ENCODE assay signal across 12 cellular contexts in genomic region chr1:186078245-186078644, GRCh38.
DNase-seq lines count a peak whose midpoint lies in the region; ATAC-seq lines count a peak whose summit lies in the region.
"Had no signal": no experiment of that assay in that cellular context is flagged by ENCODE, and none has a peak within 500 bp of the region (broad histone marks: within the 10 kb centered on the region; RNA-seq: fewer than 3 reads in every experiment).

No MANE protein-coding gene starts in this region.

- no peaks in the 10 kb centered on the region for H3K9me3 Mint-ChIP-seq in activated T-helper 17 cell treated with anti-CD3 and anti-CD28 coated beads, Interleukin-2, amount 50 U/mL, for 72 hours
- no peaks in the 10 kb centered on the region for H3K9me3 Mint-ChIP-seq in activated CD4-positive, alpha-beta T cell treated with anti-CD3 and anti-CD28 coated beads, Interleukin-2, amount 10 ng/mL, durations not matched to agents 24 days and 14 days
- H3K9me3 Mint-ChIP-seq: natural killer cell treated with Interleukin-12 subunit alpha and Interleukin-12 subunit beta and Interleukin-15 and Interleukin-18, amount 100 ng/mL, for 72 hours had no signal

- no peaks in the 10 kb centered on the region for H3K36me3 Mint-ChIP-seq in activated T-helper 17 cell treated with anti-CD3 and anti-CD28 coated beads, Interleukin-2, amount 50 U/mL, for 72 hours (ENCODE audit: low read depth)
- H3K36me3 Mint-ChIP-seq in activated CD4-positive, alpha-beta T cell treated with anti-CD3 and anti-CD28 coated beads, Interleukin-2, amount 10 ng/mL, durations not matched to agents 24 days and 14 days (ENCODE audit: low read depth), result no peaks in the 10 kb centered on the region
- H3K36me3 Mint-ChIP-seq: natural killer cell treated with Interleukin-12 subunit alpha and Interleukin-12 subunit beta and Interleukin-15 and Interleukin-18, amount 100 ng/mL, for 72 hours had no signal

- DNase-seq in NCI-H2107 (lab: John Stamatoyannopoulos, UW) (no peak), HK-2 (ENCODE audit: unreplicated experiment) (no peak)
- no peak for DNase-seq in activated CD4-positive, alpha-beta T cell treated with anti-CD3 and anti-CD28 coated beads, Interleukin-2, amount 10 ng/mL, durations not matched to agents 24 days and 14 days
- DNase-seq in activated naive CD4-positive, alpha-beta T cell treated with anti-CD3 and anti-CD28 coated beads, Interleukin-2, amount 50 U/mL, for 16 hours, result no peak
- DNase-seq: COR-L47; NCI-H1436; stimulated activated CD4-positive, alpha-beta T cell treated with anti-CD3 and anti-CD28 coated beads, Interleukin-2, amount 100 ng/mL, for 24 hours had no signal

- intact Hi-C loops in activated CD4-positive, alpha-beta T cell treated with anti-CD3 and anti-CD28 coated beads, Interleukin-2, amount 10 ng/mL, durations not matched to agents 24 days and 14 days (cut with micrococcal nuclease), result loop anchor here (10.0 kb wide), 1 partner anchor 807 kb away; no protein-coding TSS in a partner anchor

- H3K27me3 Mint-ChIP-seq in activated T-helper 17 cell treated with anti-CD3 and anti-CD28 coated beads, Interleukin-2, amount 50 U/mL, for 72 hours, result peaks cover 4% of the 10 kb centered on the region
- peaks cover 2% of the 10 kb centered on the region for H3K27me3 Mint-ChIP-seq in activated CD4-positive, alpha-beta T cell treated with anti-CD3 and anti-CD28 coated beads, Interleukin-2, amount 10 ng/mL, durations not matched to agents 24 days and 14 days
- H3K27me3 Mint-ChIP-seq: natural killer cell treated with Interleukin-12 subunit alpha and Interleukin-12 subunit beta and Interleukin-15 and Interleukin-18, amount 100 ng/mL, for 72 hours had no signal

- H3K27ac Mint-ChIP-seq in activated T-helper 17 cell treated with anti-CD3 and anti-CD28 coated beads, Interleukin-2, amount 50 U/mL, for 72 hours, result no peak overlapping the region
- H3K27ac Mint-ChIP-seq in activated CD4-positive, alpha-beta T cell treated with anti-CD3 and anti-CD28 coated beads, Interleukin-2, amount 10 ng/mL, durations not matched to agents 24 days and 14 days, result no peak overlapping the region
- H3K27ac Mint-ChIP-seq: natural killer cell treated with Interleukin-12 subunit alpha and Interleukin-12 subunit beta and Interleukin-15 and Interleukin-18, amount 100 ng/mL, for 72 hours had no signal

- H3K4me1 Mint-ChIP-seq in activated T-helper 17 cell treated with anti-CD3 and anti-CD28 coated beads, Interleukin-2, amount 50 U/mL, for 72 hours, result no peaks in the 10 kb centered on the region
- H3K4me1 Mint-ChIP-seq in activated CD4-positive, alpha-beta T cell treated with anti-CD3 and anti-CD28 coated beads, Interleukin-2, amount 10 ng/mL, durations not matched to agents 24 days and 14 days, result peaks cover 3% of the 10 kb centered on the region

- H3K4me3 Mint-ChIP-seq in activated T-helper 17 cell treated with anti-CD3 and anti-CD28 coated beads, Interleukin-2, amount 50 U/mL, for 72 hours, result no peak overlapping the region
- no peak overlapping the region for H3K4me3 Mint-ChIP-seq in activated CD4-positive, alpha-beta T cell treated with anti-CD3 and anti-CD28 coated beads, Interleukin-2, amount 10 ng/mL, durations not matched to agents 24 days and 14 days
- H3K4me3 Mint-ChIP-seq: natural killer cell treated with Interleukin-12 subunit alpha and Interleukin-12 subunit beta and Interleukin-15 and Interleukin-18, amount 100 ng/mL, for 72 hours had no signal

- ATAC-seq in GM18517 (IDR thresholded peaks at IDR 0.05; ENCODE audit: unreplicated experiment) (peak; percentile 93), GM21381 (IDR thresholded peaks at IDR 0.05; ENCODE audit: unreplicated experiment) (peak; percentile 89), HG03060 (IDR thresholded peaks at IDR 0.05; ENCODE audit: low read depth, unreplicated experiment) (peak; percentile 94)
- ATAC-seq in activated T-helper 17 cell treated with anti-CD3 and anti-CD28 coated beads, Interleukin-2, amount 50 U/mL, for 72 hours (replicated peaks), result peak; percentile 94
